Comparison of ENCODE assay signal across 27 cellular contexts in the genomic region with DNA sequence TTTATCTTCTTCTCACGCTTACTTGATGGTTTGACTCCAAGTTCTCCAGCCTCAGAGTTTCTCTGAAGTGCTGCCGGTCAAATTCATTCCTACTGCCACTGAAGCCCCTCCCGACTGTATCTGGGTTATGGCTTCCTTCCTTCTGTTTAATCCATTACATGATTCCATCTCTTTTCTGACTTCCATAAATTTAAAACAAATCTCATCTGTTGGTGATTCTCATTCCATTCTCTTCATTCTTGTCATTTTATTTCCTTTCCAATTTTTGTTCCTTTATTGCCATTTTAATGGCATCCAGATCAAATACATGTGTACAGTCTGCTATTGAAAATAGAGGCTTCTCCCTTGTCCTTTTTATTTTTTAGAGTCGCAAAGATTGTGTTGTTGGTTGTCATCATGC.
"Had no signal": no experiment of that assay in that cellular context is flagged by ENCODE, and none has a peak within 500 bp of the region (broad histone marks: within the 10 kb centered on the region; RNA-seq: fewer than 3 reads in every experiment).

No MANE protein-coding gene starts in this region.

- H3K4me1 ChIP-seq: parathyroid adenoma, psoas muscle, sigmoid colon, stomach, thyroid gland, tibial nerve, upper lobe of left lung, vagina had no signal

- H3K4me3 ChIP-seq: neural progenitor cell, ovary, psoas muscle, right lobe of liver, sigmoid colon, stomach, thoracic aorta, thyroid gland, tibial nerve, upper lobe of left lung, vagina had no signal

- H3K79me2 ChIP-seq: parathyroid adenoma had no signal

- H3K27me3 Mint-ChIP-seq: progenitor cell of endocrine pancreas had no signal

- H3K27me3 ChIP-seq: neural progenitor cell, ovary, right lobe of liver, sigmoid colon, stomach, thyroid gland, tibial nerve, upper lobe of left lung, vagina had no signal

- H3K27ac ChIP-seq: neural progenitor cell, ovary, parathyroid adenoma, psoas muscle, right lobe of liver, sigmoid colon, stomach, thoracic aorta, thyroid gland, tibial nerve, upper lobe of left lung, vagina had no signal

- H3K4me2 ChIP-seq: neural progenitor cell had no signal

- ATAC-seq: psoas muscle; right cardiac atrium; right lobe of liver; stimulated activated effector memory CD8-positive, alpha-beta T cell treated with anti-CD3 and anti-CD28 coated beads, Interleukin-12 subunit alpha, Interleukin-12 subunit beta, amount 100 ng/mL, for 72 hours; stimulated activated naive B cell treated with anti-CD40 and anti-IgM and Interleukin-4, amounts not matched to agents 10 μg/mL and 1 μg/mL and 100 μg/mL, for 72 hours had no signal

- H3K9ac ChIP-seq: neural progenitor cell, parathyroid adenoma had no signal

- H3K36me3 Mint-ChIP-seq: neural progenitor cell; stimulated activated effector memory CD8-positive, alpha-beta T cell treated with anti-CD3 and anti-CD28 coated beads, Interleukin-12 subunit alpha, Interleukin-12 subunit beta, amount 100 ng/mL, for 72 hours had no signal

- H2AFZ ChIP-seq: neural progenitor cell, parathyroid adenoma had no signal

- H3K9me3 ChIP-seq: ovary, psoas muscle, right lobe of liver, sigmoid colon, stomach, thoracic aorta, thyroid gland, upper lobe of left lung, vagina had no signal

- H3K4me1 Mint-ChIP-seq: nephron; neural progenitor cell; stimulated activated effector memory CD8-positive, alpha-beta T cell treated with anti-CD3 and anti-CD28 coated beads, Interleukin-12 subunit alpha, Interleukin-12 subunit beta, amount 100 ng/mL, for 72 hours had no signal

- DNase-seq: occipital lobe; ovary; posterior cingulate gyrus; psoas muscle; right cardiac atrium; right lobe of liver; sigmoid colon; small intestine; stimulated activated CD4-positive, alpha-beta T cell treated with anti-CD3 and anti-CD28 coated beads, Interleukin-15, amount 100 ng/mL, for 24 hours; stimulated activated CD4-positive, alpha-beta T cell treated with anti-CD3 and anti-CD28 coated beads, Interleukin-2, amount 100 ng/mL, for 24 hours; stimulated activated CD4-positive, alpha-beta T cell treated with anti-CD3 and anti-CD28 coated beads, Interleukin-2, amount 100 ng/mL, for 48 hours; stimulated activated CD4-positive, alpha-beta T cell treated with anti-CD3 and anti-CD28 coated beads, Interleukin-4, amount 100 ng/mL, for 24 hours; stimulated activated naive B cell treated with anti-CD40 and anti-IgM and Interleukin-4, amounts not matched to agents 10 μg/mL and 1 μg/mL and 100 μg/mL, for 72 hours; stimulated activated naive CD4-positive, alpha-beta T cell treated with Interleukin-2 at 50 U/mL for 16 hours; stomach; thyroid gland; trophoblast cell; upper lobe of left lung had no signal

- H3K36me3 ChIP-seq: neural progenitor cell, ovary, right lobe of liver, sigmoid colon, stomach, thoracic aorta, thyroid gland, tibial nerve, upper lobe of left lung, vagina had no signal

- H3K4me3 Mint-ChIP-seq: nephron; neural progenitor cell; stimulated activated effector memory CD8-positive, alpha-beta T cell treated with anti-CD3 and anti-CD28 coated beads, Interleukin-12 subunit alpha, Interleukin-12 subunit beta, amount 100 ng/mL, for 72 hours; stimulated activated naive B cell treated with anti-CD40 and anti-IgM and Interleukin-4, amounts not matched to agents 10 μg/mL and 1 μg/mL and 100 μg/mL, for 72 hours; stimulated activated naive CD8-positive, alpha-beta T cell treated with anti-CD3 and anti-CD28 coated beads, Interleukin-15, Interleukin-2, amounts not matched to agents 100 ng/mL and 50 ng/mL, for 24 hours had no signal

- H3K27ac Mint-ChIP-seq: nephron; neural progenitor cell; progenitor cell of endocrine pancreas; stimulated activated effector memory CD8-positive, alpha-beta T cell treated with anti-CD3 and anti-CD28 coated beads, Interleukin-12 subunit alpha, Interleukin-12 subunit beta, amount 100 ng/mL, for 72 hours; stimulated activated naive B cell treated with anti-CD40 and anti-IgM and Interleukin-4, amounts not matched to agents 10 μg/mL and 1 μg/mL and 100 μg/mL, for 72 hours; stimulated activated naive CD8-positive, alpha-beta T cell treated with anti-CD3 and anti-CD28 coated beads, Interleukin-15, Interleukin-2, amounts not matched to agents 100 ng/mL and 50 ng/mL, for 24 hours had no signal

- H3K9me3 Mint-ChIP-seq: stimulated activated effector memory CD8-positive, alpha-beta T cell treated with anti-CD3 and anti-CD28 coated beads, Interleukin-12 subunit alpha, Interleukin-12 subunit beta, amount 100 ng/mL, for 72 hours had no signal
